8 cellular contexts compared by ENCODE assay signal in genomic region chr19:3459322-3459881, GRCh38. TPM values are rescaled to one million over a fixed set of nuclear protein-coding genes. Genes with fewer than 3 reads are reported as not detected.
DNase-seq lines count a peak whose midpoint lies in the region; ATAC-seq and TF ChIP-seq lines count a peak whose summit lies in the region.

No MANE protein-coding gene starts in this region.

- intact Hi-C loops in mammary epithelial cell (cut with micrococcal nuclease) = no loop called here

- peaks cover 8% of the 10 kb centered on the region for H3K79me2 ChIP-seq in mammary epithelial cell (ENCODE audit: insufficient read depth, low read length)

- no peak overlapping the region for H3K27ac Mint-ChIP-seq in T-cell

- no peaks in the 10 kb centered on the region for H3K27me3 Mint-ChIP-seq in T-cell

- no peaks in the 10 kb centered on the region for H3K9me3 ChIP-seq in HUES48 (ENCODE audit: control insufficient read depth, insufficient read depth, low read length)
- H3K9me3 ChIP-seq in mammary epithelial cell (replicated peaks; ENCODE audit: insufficient read depth, low read length) = no peaks in the 10 kb centered on the region

- no peak overlapping the region for H3K4me2 ChIP-seq in mammary epithelial cell (ENCODE audit: insufficient read depth, low read depth, low read length)

- H3K4me1 ChIP-seq in HUES48 (ENCODE audit: control insufficient read depth, insufficient read depth, low read length) = peaks cover 12% of the 10 kb centered on the region; the same call in 1 of the 2 replicates
- no peaks in the 10 kb centered on the region for H3K4me1 ChIP-seq in mammary epithelial cell (ENCODE audit: insufficient read depth, low read length)

- H3K27me3 ChIP-seq in HUES48 (ENCODE audit: control insufficient read depth, insufficient read depth, low read length) = peaks cover 66% of the 10 kb centered on the region
- no peaks in the 10 kb centered on the region for H3K27me3 ChIP-seq in mammary epithelial cell (ENCODE audit: insufficient read depth, low read length)

- H3K36me3 ChIP-seq in HUES48 (ENCODE audit: control insufficient read depth, insufficient read depth, low read length) (no peaks in the 10 kb centered on the region), mammary epithelial cell (ENCODE audit: insufficient read depth, low read length) (peaks cover 10% of the 10 kb centered on the region)

- no peak for TF ChIP-seq CTCF in mammary epithelial cell (conservative IDR thresholded peaks at IDR 0.05 in 1 of 2, IDR thresholded peaks at IDR 0.05 in 1 of 2; ENCODE audit: extremely low read depth in 1 of 2, insufficient read depth in 1 of 2, low read depth in 1 of 2, low read length in 2 of 2)
- TF ChIP-seq CTCF in GM10248 (IDR thresholded peaks at IDR 0.05; ENCODE audit: control extremely low read depth, extremely low read depth, low read depth, missing control alignments) = no peak

- DNase-seq in mammary epithelial cell (peak; percentile 40), iPS-NIHi7 (ENCODE audit: extremely low spot score) (peak; percentile 67), smooth muscle cell of the brain vasculature (ENCODE audit: low read depth, low spot score) (peak; percentile 78), T-cell (no peak), GM10248 (ENCODE audit: extremely low spot score) (no peak), NCI-H446 (lab: John Stamatoyannopoulos, UW) (no peak)

- no peak overlapping the region for H3K4me3 Mint-ChIP-seq in T-cell

- no peaks in the 10 kb centered on the region for H3K4me1 Mint-ChIP-seq in T-cell

- peak overlapping the region; percentile 46 for H3K4me3 ChIP-seq in HUES48 (ENCODE audit: low read depth, low read length)
- no peak overlapping the region for H3K4me3 ChIP-seq in mammary epithelial cell (replicated peaks in 1 of 3; ENCODE audit: insufficient read depth in 1 of 3, low read depth in 2 of 3, low read length in 3 of 3)

- in situ Hi-C loops in mammary epithelial cell (cut with MboI; ENCODE audit: low sequenced_read_pairs in 2 of 2) = no loop called here

- no peaks in the 10 kb centered on the region for H4K20me1 ChIP-seq in mammary epithelial cell (ENCODE audit: insufficient read depth, low read length)

- H3K36me3 Mint-ChIP-seq in T-cell = peaks cover 4% of the 10 kb centered on the region

- POLR2A ChIA-PET in T-cell (lab: Charles Lee) = no interaction called here
- POLR2A ChIA-PET in GM10248 (lab: Yijun Ruan, JAX) = no interaction called here

- dilution Hi-C loops in mammary epithelial cell (cut with HindIII; ENCODE audit: low sequenced_read_pairs) = no loop called here

- H3K9ac ChIP-seq in HUES48 (ENCODE audit: low read depth, low read length) (no peak overlapping the region), mammary epithelial cell (ENCODE audit: insufficient read depth, low read length) (no peak overlapping the region)

- no peak for ATAC-seq in HG03520 (IDR thresholded peaks at IDR 0.05; ENCODE audit: unreplicated experiment)
- ATAC-seq in T-cell (replicated peaks in 1 of 4) = no peak

- no peak overlapping the region for H3K27ac ChIP-seq in HUES48 (ENCODE audit: low read depth, low read length)
- no peak overlapping the region for H3K27ac ChIP-seq in mammary epithelial cell (ENCODE audit: insufficient read depth, low read depth, low read length)

- 30% methylated on average over 3 of the region's 15 CpGs for WGBS in mammary epithelial cell (ENCODE audit: low coverage, missing lambda C conversion rate)

- no TSS peak for BruUV-seq in mammary epithelial cell (replicated peaks; lab: Mats Ljungman, UMichigan)

- CTCF ChIA-PET in mammary epithelial cell (lab: Charles Lee; ENCODE audit: low non-redundant PET) = no interaction called here
- CTCF ChIA-PET in T-cell (lab: Charles Lee) = no interaction called here
- CTCF ChIA-PET in GM10248 (lab: Yijun Ruan, JAX) = interaction anchor here (3.4 kb wide), 1 partner anchor 13 kb away, joined by 13 read pairs; no protein-coding TSS in a partner anchor

- no peak overlapping the region for H2AFZ ChIP-seq in mammary epithelial cell (ENCODE audit: low read depth, low read length)

- H3K9me3 Mint-ChIP-seq in T-cell = no peaks in the 10 kb centered on the region

RNA-seq across cellular contexts. Expression of gene SMIM24, which starts 20.9 kb away (rescaled TPM):
- total RNA-seq in mammary epithelial cell (1 to 10 TPM in 1 of 2 donors, not detected in 1; 2.7 TPM), T-cell (1 to 10 TPM in 1 of 5 donors, under 1 TPM in 3, not detected in 1; 0.33 to 1.3 (median 0.78) TPM)
- 0.90 TPM for polyA plus RNA-seq in mammary epithelial cell
- not detected for polyA minus RNA-seq in mammary epithelial cell

RNA-seq across cellular contexts. Expression of gene SMIM44, which starts 23.8 kb away (rescaled TPM):
- 1 to 10 TPM in 1 of 2 donors, not detected in 1; 2.7 TPM for total RNA-seq in mammary epithelial cell
- polyA plus RNA-seq in mammary epithelial cell = not detected
- polyA minus RNA-seq in mammary epithelial cell = not detected
- total RNA-seq in T-cell = not detected

RNA-seq across cellular contexts. Expression of gene DOHH, which starts 41.1 kb away (rescaled TPM):
- 10 to 100 TPM; 11.7 to 14.7 TPM for total RNA-seq in mammary epithelial cell
- 11.0 TPM for polyA plus RNA-seq in mammary epithelial cell
- 3.4 TPM for polyA minus RNA-seq in mammary epithelial cell
- 10 to 100 TPM in 3 of 5 donors, 1 to 10 TPM in 2; 5.0 to 12.3 (median 11.1) TPM for total RNA-seq in T-cell

RNA-seq across cellular contexts. Expression of gene FZR1, which starts 46.7 kb away (rescaled TPM):
- total RNA-seq in mammary epithelial cell (10 to 100 TPM; 49.8 to 55.0 TPM), T-cell (10 to 100 TPM; 74.0 to 85.6 (median 77.8) TPM)
- 35.3 TPM for polyA plus RNA-seq in mammary epithelial cell
- polyA minus RNA-seq in mammary epithelial cell = 46.5 TPM

Comparison
In these comparisons a context has a peak if more than half of its experiments do, and no peak if none do; other contexts are left out.
1. DNase-seq: peak in mammary epithelial cell (single experiment), iPS-NIHi7 (single experiment) and smooth muscle cell of the brain vasculature (single experiment); none in T-cell (0 of 34), GM10248 (single experiment) and NCI-H446 (0 of 2).